In genomic region chr19:35077411-35078223, GRCh38 we compare ENCODE assay signal across 28 cellular contexts. TPM values are rescaled to one million over a fixed set of nuclear protein-coding genes. Genes with fewer than 3 reads are reported as not detected.
DNase-seq lines count a peak whose midpoint lies in the region; ATAC-seq, FAIRE-seq and TF ChIP-seq lines count a peak whose summit lies in the region.
"Had no signal": no experiment of that assay in that cellular context is flagged by ENCODE, and none has a peak within 500 bp of the region (broad histone marks: within the 10 kb centered on the region; RNA-seq: fewer than 3 reads in every experiment).

No MANE protein-coding gene starts in this region.

- no peak overlapping the region for H3K4ac ChIP-seq in trophoblast cell (ENCODE audit: low read depth, low read length)

- H2BK5ac ChIP-seq in trophoblast cell (ENCODE audit: low read depth, low read length, poor library complexity), result no peak overlapping the region

- H3K14ac ChIP-seq in trophoblast cell (ENCODE audit: low read length), result no peak overlapping the region

- H3K79me1 ChIP-seq in trophoblast cell (ENCODE audit: low read length), result no peaks in the 10 kb centered on the region

- peak overlapping the region; percentile 96 for H3K23ac ChIP-seq in trophoblast cell (ENCODE audit: low read length)

- FAIRE-seq in HTR-8/SVneo (lab: Jason Lieb, UNC), result peak; percentile 20

- DNase-seq in DMS 273 (lab: John Stamatoyannopoulos, UW; ENCODE audit: unreplicated experiment) (peak; percentile 26), DMS 273 treated with DMSO at 0.1 percent for 48 hours (lab: John Stamatoyannopoulos, UW) (no peak), HTR-8/SVneo (ENCODE audit: insufficient read length, low spot score) (no peak), lower lobe of right lung (peak; percentile 36), trophoblast cell (no peak), sigmoid colon (no peak), GM13977 (ENCODE audit: low spot score) (no peak)
- DNase-seq: ACHN, EL, GF-D8, GM23248, KBM-7, NCI-H1092, NCI-H1436, NCI-H187 treated with DMSO at 0.1 percent for 48 hours, NCI-H2107, NCI-H446, NCI-H526, PC-3, Right ventricle myocardium superior had no signal

- intact Hi-C loops in lower lobe of right lung (cut with DNase I) (no loop called here), sigmoid colon (cut with DNase I) (no loop called here)

- H3K27ac ChIP-seq in lower lobe of right lung (no peak overlapping the region), trophoblast cell (ENCODE audit: low read depth, low read length) (no peak overlapping the region), sigmoid colon (no peak overlapping the region)
- H3K27ac ChIP-seq: 22Rv1, GM23248, HL-60 had no signal

- H3K4me3 ChIP-seq in lower lobe of right lung (no peak overlapping the region), trophoblast cell (ENCODE audit: low read depth, low read length) (no peak overlapping the region), sigmoid colon (no peak overlapping the region)
- H3K4me3 ChIP-seq: GM23248, HAP-1 had no signal

- H3K36me3 ChIP-seq in lower lobe of right lung (no peaks in the 10 kb centered on the region), trophoblast cell (ENCODE audit: control insufficient read depth in 1 of 2, insufficient read depth in 2 of 2, low read length in 2 of 2) (no peaks in the 10 kb centered on the region), sigmoid colon (no peaks in the 10 kb centered on the region)
- H3K36me3 ChIP-seq: HAP-1 had no signal

- no CpG with 5 or more reads among the region's 17 CpGs for WGBS in trophoblast cell (ENCODE audit: extremely low coverage, insufficient coverage, insufficient read length)
- 86 to 91% methylated on average over 17 of the region's 17 CpGs for WGBS in sigmoid colon, 2 donors

- TF ChIP-seq EP300 in sigmoid colon (IDR thresholded peaks at IDR 0.05), result no peak

- H3K27me3 ChIP-seq in lower lobe of right lung (ENCODE audit: low read depth), result no peaks in the 10 kb centered on the region
- no peaks in the 10 kb centered on the region for H3K27me3 ChIP-seq in trophoblast cell (ENCODE audit: insufficient read depth, low read length)
- no peaks in the 10 kb centered on the region for H3K27me3 ChIP-seq in sigmoid colon

- no peak overlapping the region for H3K9ac ChIP-seq in trophoblast cell (ENCODE audit: low read length)
- H3K9ac ChIP-seq: GM23248 had no signal

- H3K4me2 ChIP-seq in trophoblast cell (ENCODE audit: low read length), result no peak overlapping the region

- H3K9me3 ChIP-seq in lower lobe of right lung (no peaks in the 10 kb centered on the region), trophoblast cell (ENCODE audit: insufficient read depth, low read depth, low read length) (peaks cover 8% of the 10 kb centered on the region), sigmoid colon (no peaks in the 10 kb centered on the region)

- TF ChIP-seq CTCF in lower lobe of right lung (IDR thresholded peaks at IDR 0.05) (no peak), sigmoid colon (IDR thresholded peaks at IDR 0.05) (no peak), GM13977 (IDR thresholded peaks at IDR 0.05; ENCODE audit: extremely low read depth, insufficient read depth, missing control alignments) (no peak)

- no peak overlapping the region for H2AK5ac ChIP-seq in trophoblast cell (ENCODE audit: low read length)

- no peak for TF ChIP-seq POLR2A in sigmoid colon (IDR thresholded peaks at IDR 0.05)

- no peak overlapping the region for H3K18ac ChIP-seq in trophoblast cell (ENCODE audit: low read length)

- no peak overlapping the region for H2AFZ ChIP-seq in trophoblast cell (ENCODE audit: insufficient read depth, low read length, poor library complexity)
- H2AFZ ChIP-seq: GM23248 had no signal

- H3K4me1 ChIP-seq in lower lobe of right lung, result no peaks in the 10 kb centered on the region
- no peaks in the 10 kb centered on the region for H3K4me1 ChIP-seq in trophoblast cell (ENCODE audit: control insufficient read depth in 1 of 2, insufficient read depth in 2 of 2, low read length in 2 of 2)
- H3K4me1 ChIP-seq in sigmoid colon, result no peaks in the 10 kb centered on the region
- H3K4me1 ChIP-seq: HAP-1 had no signal

- no peak overlapping the region for H4K12ac ChIP-seq in trophoblast cell (ENCODE audit: low read depth, low read length)

- no peak for ATAC-seq in lower lobe of right lung
- no peak for ATAC-seq in HG03354 (IDR thresholded peaks at IDR 0.05; ENCODE audit: poor library complexity, severe bottlenecking, unreplicated experiment)
- ATAC-seq: PC-3 had no signal

- H4K8ac ChIP-seq in trophoblast cell (ENCODE audit: low read depth, low read length), result no peak overlapping the region

- no peak overlapping the region for H2BK12ac ChIP-seq in trophoblast cell (ENCODE audit: low read length)

- in situ Hi-C loops in GM13977 (cut with MboI; ENCODE audit: low pct_unique_long_range_greater_than_20kb, low sequenced_read_pairs, unreplicated experiment), result no loop called here

- no peaks in the 10 kb centered on the region for H3K79me2 ChIP-seq in trophoblast cell (ENCODE audit: control insufficient read depth, insufficient read depth, low read length, poor library complexity)

- H2BK120ac ChIP-seq in trophoblast cell (ENCODE audit: insufficient read depth, low read length, poor library complexity), result no peak overlapping the region

- H4K91ac ChIP-seq in trophoblast cell (ENCODE audit: low read depth, low read length), result no peak overlapping the region

RNA-seq across cellular contexts. Expression of gene HPN, which starts 36.1 kb away (rescaled TPM):
- total RNA-seq in lower lobe of right lung (28.1 TPM), sigmoid colon (under 1 TPM in 3 of 4 donors, not detected in 1; 0.36 to 0.95 (median 0.66) TPM)
- polyA plus RNA-seq in trophoblast cell (2013), result 4.8 and 4.9 TPM in 2 replicates
- polyA plus RNA-seq in sigmoid colon, result 1 to 10 TPM in 1 of 3 donors, under 1 TPM in 1, not detected in 1; 0.61 to 1.8 TPM
- total RNA-seq: GM23248, RPMI7951, SK-MEL-5 had no signal
- polyA plus RNA-seq: CD14-positive monocyte, GM23248 had no signal

RNA-seq across cellular contexts. Expression of gene FXYD3, which starts 38.0 kb away (rescaled TPM):
- total RNA-seq in lower lobe of right lung (135 TPM), sigmoid colon (10 to 100 TPM in 2 of 4 donors, 1 to 10 TPM in 2; 3.7 to 15.3 (median 8.2) TPM)
- 1.9 and 2.6 TPM in 2 replicates for polyA plus RNA-seq in trophoblast cell (2013)
- 1,000 to 10,000 TPM; 2,472 to 3,333 (median 2,871) TPM for polyA plus RNA-seq in sigmoid colon
- total RNA-seq: GM23248, SK-MEL-5 had no signal
- polyA plus RNA-seq: CD14-positive monocyte, GM23248 had no signal

RNA-seq across cellular contexts. Expression of gene SCN1B, which starts 47.3 kb away (rescaled TPM):
- total RNA-seq in lower lobe of right lung, result 9.8 TPM
- polyA plus RNA-seq in trophoblast cell (2013), result 0.42 and 0.44 TPM in 2 replicates
- total RNA-seq in sigmoid colon, result 10 to 100 TPM in 1 of 4 donors, 1 to 10 TPM in 3; 3.0 to 10.0 (median 6.6) TPM
- 1 to 10 TPM; 4.5 to 9.6 (median 4.9) TPM for polyA plus RNA-seq in sigmoid colon

RNA-seq across cellular contexts. Expression of gene LGI4, which starts 57.2 kb away (rescaled TPM):
- total RNA-seq in lower lobe of right lung, result 6.3 TPM
- polyA plus RNA-seq in trophoblast cell (2013), result 0.22 and 0.33 TPM in 2 replicates
- 10 to 100 TPM; 29.0 to 47.1 (median 35.1) TPM for total RNA-seq in sigmoid colon
- 10 to 100 TPM in 1 of 3 donors, 1 to 10 TPM in 2; 4.2 to 35.7 (median 9.0) TPM for polyA plus RNA-seq in sigmoid colon
- total RNA-seq: HT-29 had no signal
- polyA plus RNA-seq: CD14-positive monocyte had no signal

Comparison
In these comparisons a context has a peak if more than half of its experiments do, and no peak if none do; other contexts are left out.
1. DNase-seq: peak in DMS 273 (single experiment) and lower lobe of right lung (single experiment); none in DMS 273 treated with DMSO at 0.1 percent for 48 hours (single experiment), HTR-8/SVneo (single experiment), trophoblast cell (0 of 2), sigmoid colon (single experiment) and GM13977 (single experiment).
2. RNA of gene HPN, which starts 36.1 kb away (total RNA-seq): 28.1 TPM in lower lobe of right lung (single experiment); 0.36 to 0.95 TPM in sigmoid colon; every median in the first group is over 10 times any median in the second.